In genomic region chr6:52881662-52881995, GRCh38 we compare ENCODE assay signal across 9 cellular contexts. TPM values are rescaled to one million over a fixed set of nuclear protein-coding genes. Genes with fewer than 3 reads are reported as not detected.
DNase-seq lines count a peak whose midpoint lies in the region; ATAC-seq and TF ChIP-seq lines count a peak whose summit lies in the region.
"Had no signal": no experiment of that assay in that cellular context is flagged by ENCODE, and none has a peak within 500 bp of the region (broad histone marks: within the 10 kb centered on the region; RNA-seq: fewer than 3 reads in every experiment).

No MANE protein-coding gene starts in this region.

- no peaks in the 10 kb centered on the region for H4K20me1 ChIP-seq in HCT116 (ENCODE audit: insufficient read depth)

- WGBS in right cardiac atrium, result 63% methylated on average over 4 of the region's 4 CpGs
- WGBS in sigmoid colon, 2 donors, result 15 to 71% methylated on average over 4 of the region's 4 CpGs

- peak overlapping the region; percentile 82 for H3K4me3 Mint-ChIP-seq in activated B cell treated with CpG ODN at 0.5 μM for 24 hours

- H2AFZ ChIP-seq in HCT116 (ENCODE audit: low read depth, low read length, poor library complexity, severe bottlenecking), result peak overlapping the region; percentile 90

- H3K4me1 Mint-ChIP-seq in activated B cell treated with CpG ODN at 0.5 μM for 24 hours, result peaks cover 2% of the 10 kb centered on the region

- TF ChIP-seq CTCF in HCT116 (IDR thresholded peaks at IDR 0.05 in 2 of 3, conservative IDR thresholded peaks at IDR 0.05 in 1 of 3; ENCODE audit: borderline replicate concordance in 1 of 3, insufficient read depth in 1 of 3, low read depth in 2 of 3, low read length in 2 of 3) (no peak), activated B cell treated with CpG ODN at 0.5 μM for 24 hours (IDR thresholded peaks at IDR 0.05) (no peak), sigmoid colon (IDR thresholded peaks at IDR 0.05) (no peak)

- H3K9me3 Mint-ChIP-seq in activated B cell treated with CpG ODN at 0.5 μM for 24 hours, result no peaks in the 10 kb centered on the region

- peak overlapping the region; percentile 99 for H3K4me2 ChIP-seq in HCT116 (ENCODE audit: low read length)

- H3K27me3 Mint-ChIP-seq in activated B cell treated with CpG ODN at 0.5 μM for 24 hours, result no peaks in the 10 kb centered on the region

- POLR2A ChIA-PET in HCT116 (lab: Charles Lee) (interaction anchor here (0.7 kb wide), 1 partner anchor 44 kb away, joined by 5 read pairs; no protein-coding TSS in a partner anchor), activated B cell treated with CpG ODN at 0.5 μM for 24 hours (lab: Charles Lee) (no interaction called here)

- no peak for TF ChIP-seq POLR2A in HCT116 (IDR thresholded peaks at IDR 0.05; ENCODE audit: borderline replicate concordance, extremely low read depth, insufficient read depth, insufficient read length)
- TF ChIP-seq POLR2A in sigmoid colon (IDR thresholded peaks at IDR 0.05), result no peak
- no peak for TF ChIP-seq POLR2A in erythroblast (IDR thresholded peaks at IDR 0.05; ENCODE audit: low read length)

- CTCF ChIA-PET in HCT116 (lab: Charles Lee) (interaction anchor here (0.6 to 0.7 kb wide), 2 partner anchors 14 to 114 kb away, joined by 3 read pairs; no protein-coding TSS in a partner anchor), activated B cell treated with CpG ODN at 0.5 μM for 24 hours (lab: Charles Lee) (no interaction called here)

- no peak overlapping the region for H3K27ac Mint-ChIP-seq in activated B cell treated with CpG ODN at 0.5 μM for 24 hours

- DNase-seq in HCT116 (ENCODE audit: low read depth, low spot score) (no peak), activated B cell treated with CpG ODN at 0.5 μM for 24 hours (no peak), right cardiac atrium (no peak), sigmoid colon (no peak), SIG-M5 treated with dmso at 0.1 percent for 504 hours (lab: John Stamatoyannopoulos, UW; ENCODE audit: unreplicated experiment) (no peak), erythroblast (lab: John Stamatoyannopoulos, UW) (no peak)
- no peak for DNase-seq in stimulated activated CD4-positive, alpha-beta T cell treated with anti-CD3 and anti-CD28 coated beads, Interleukin-4, amount 100 ng/mL, for 24 hours

- H3K36me3 ChIP-seq in HCT116 (ENCODE audit: control insufficient read depth in 1 of 2, insufficient read depth in 2 of 2, low read length in 2 of 2) (no peaks in the 10 kb centered on the region), sigmoid colon (no peaks in the 10 kb centered on the region)
- H3K36me3 ChIP-seq: cardiac muscle cell had no signal

- RAD21 ChIA-PET in HCT116 (lab: Charles Lee; ENCODE audit: low non-redundant PET in 1 of 2, low total read pairs in 2 of 2, uncharacterized antibody in 2 of 2, unreplicated experiment in 2 of 2), result no interaction called here

- no peaks in the 10 kb centered on the region for H3K79me2 ChIP-seq in HCT116 (ENCODE audit: insufficient read depth, low read length)

- H3K9ac ChIP-seq in HCT116 (ENCODE audit: low read length), result peak overlapping the region; percentile 68

- H3K9me3 ChIP-seq in HCT116 (ENCODE audit: control insufficient read depth in 1 of 2, insufficient read depth in 1 of 2, low read depth in 1 of 2, low read length in 2 of 2) (no peaks in the 10 kb centered on the region), right cardiac atrium (ENCODE audit: control insufficient read depth, low read length) (no peaks in the 10 kb centered on the region), sigmoid colon (no peaks in the 10 kb centered on the region)

- H3K4me1 ChIP-seq in HCT116 (ENCODE audit: control insufficient read depth in 1 of 2, insufficient read depth in 2 of 2, low read length in 2 of 2), result peaks cover 3 to 26% of the 10 kb centered on the region in 2 experiments
- H3K4me1 ChIP-seq in right cardiac atrium (ENCODE audit: control insufficient read depth, insufficient read depth, low read length), result no peaks in the 10 kb centered on the region
- peaks cover 0 to 8% (median 6%) of the 10 kb centered on the region in 4 donors for H3K4me1 ChIP-seq in sigmoid colon

- ATAC-seq in HCT116 (peak; percentile 73), activated B cell treated with CpG ODN at 0.5 μM for 24 hours (ENCODE audit: low read depth) (no peak), right cardiac atrium (peak in 1 of 2 donors; percentile 52), GM18502 (IDR thresholded peaks at IDR 0.05; ENCODE audit: poor library complexity, unreplicated experiment) (no peak)

- intact Hi-C loops in HCT116 (cut with micrococcal nuclease), result no loop called here
- intact Hi-C loops in activated B cell treated with CpG ODN at 0.5 μM for 24 hours (cut with micrococcal nuclease), result loop anchor here (5.0 kb wide), 1 partner anchor 464 kb away; no protein-coding TSS in a partner anchor
- intact Hi-C loops in right cardiac atrium (cut with DNase I), result no loop called here
- intact Hi-C loops in sigmoid colon (cut with DNase I), result loop anchor here (5.0 kb wide), 1 partner anchor 111 kb away; no protein-coding TSS in a partner anchor

- no TSS peak for BruUV-seq in HCT116 (replicated peaks; lab: Mats Ljungman, UMichigan)

- peak overlapping the region; percentile 62 to 69 for H3K4me3 ChIP-seq in HCT116 (replicated peaks in 1 of 2; ENCODE audit: low read depth in 1 of 2, low read length in 2 of 2)
- peak overlapping the region; percentile 42 for H3K4me3 ChIP-seq in right cardiac atrium (ENCODE audit: low read length)
- peak overlapping the region; percentile 29 to 57 (median 44) for H3K4me3 ChIP-seq in sigmoid colon

- H3K36me3 Mint-ChIP-seq in activated B cell treated with CpG ODN at 0.5 μM for 24 hours (ENCODE audit: low read depth), result no peaks in the 10 kb centered on the region

- H3K27ac ChIP-seq in HCT116 (ENCODE audit: low read depth, low read length) (peak overlapping the region; percentile 49), right cardiac atrium (ENCODE audit: low read length) (no peak overlapping the region), sigmoid colon (peak overlapping the region in 2 of 4 donors; percentile 14 to 64)
- H3K27ac ChIP-seq: cardiac muscle cell had no signal

- no peak for TF ChIP-seq RAD21 in HCT116 (IDR thresholded peaks at IDR 0.05; ENCODE audit: low read depth)

- no peak for TF ChIP-seq EP300 in sigmoid colon (IDR thresholded peaks at IDR 0.05)

- H3K9me2 ChIP-seq in HCT116 (ENCODE audit: insufficient read depth), result no peaks in the 10 kb centered on the region

- no peaks in the 10 kb centered on the region for H3K27me3 ChIP-seq in HCT116 (ENCODE audit: insufficient read depth, low read length)
- H3K27me3 ChIP-seq in right cardiac atrium (ENCODE audit: control insufficient read depth, insufficient read depth), result no peaks in the 10 kb centered on the region
- H3K27me3 ChIP-seq in sigmoid colon, result no peaks in the 10 kb centered on the region
- H3K27me3 ChIP-seq: cardiac muscle cell had no signal

TF ChIP-seq in HCT116, 20 proteins besides CTCF, POLR2A, EP300 and RAD21:
- TF ChIP-seq POLR2AphosphoS5 (IDR thresholded peaks at IDR 0.05; ENCODE audit: low read depth, low read length) (peak; percentile 58), SP1 (IDR thresholded peaks at IDR 0.05; ENCODE audit: low read depth) (no peak), SIN3A (IDR thresholded peaks at IDR 0.05; ENCODE audit: low read depth) (no peak)
TF ChIP-seq in HCT116: peak in this region for 1.

RNA-seq across cellular contexts. Expression of gene GSTA3, which starts 27.9 kb away (rescaled TPM):
- total RNA-seq in HCT116 (2021; ENCODE audit: unreplicated experiment), result not detected
- not detected in 2 replicates for polyA plus RNA-seq in HCT116 (2012)
- not detected in 2 replicates for total RNA-seq in activated B cell treated with CpG ODN at 0.5 μM for 24 hours
- not detected for total RNA-seq in right cardiac atrium
- not detected for polyA plus RNA-seq in right cardiac atrium
- total RNA-seq in sigmoid colon, result not detected
- polyA plus RNA-seq in sigmoid colon, result not detected
- total RNA-seq: cardiac muscle cell had no signal
- polyA plus RNA-seq: cardiac muscle cell had no signal

RNA-seq across cellular contexts. Expression of gene GSTA5, which starts 41.0 kb away (rescaled TPM):
- total RNA-seq in HCT116 (2021; ENCODE audit: unreplicated experiment) (not detected), activated B cell treated with CpG ODN at 0.5 μM for 24 hours (not detected in 2 replicates), right cardiac atrium (not detected), sigmoid colon (not detected)
- not detected in 2 replicates for polyA plus RNA-seq in HCT116 (2012)
- polyA plus RNA-seq in right cardiac atrium (not detected), sigmoid colon (not detected)
- total RNA-seq: cardiac muscle cell had no signal
- polyA plus RNA-seq: cardiac muscle cell had no signal

Comparison
In these comparisons a context has a peak if more than half of its experiments do, and no peak if none do; other contexts are left out.
1. intact Hi-C loops: an anchor here in activated B cell treated with CpG ODN at 0.5 μM for 24 hours (5.0 kb wide) and sigmoid colon (5.0 kb wide); none called in HCT116 and right cardiac atrium.